In the genomic region with DNA sequence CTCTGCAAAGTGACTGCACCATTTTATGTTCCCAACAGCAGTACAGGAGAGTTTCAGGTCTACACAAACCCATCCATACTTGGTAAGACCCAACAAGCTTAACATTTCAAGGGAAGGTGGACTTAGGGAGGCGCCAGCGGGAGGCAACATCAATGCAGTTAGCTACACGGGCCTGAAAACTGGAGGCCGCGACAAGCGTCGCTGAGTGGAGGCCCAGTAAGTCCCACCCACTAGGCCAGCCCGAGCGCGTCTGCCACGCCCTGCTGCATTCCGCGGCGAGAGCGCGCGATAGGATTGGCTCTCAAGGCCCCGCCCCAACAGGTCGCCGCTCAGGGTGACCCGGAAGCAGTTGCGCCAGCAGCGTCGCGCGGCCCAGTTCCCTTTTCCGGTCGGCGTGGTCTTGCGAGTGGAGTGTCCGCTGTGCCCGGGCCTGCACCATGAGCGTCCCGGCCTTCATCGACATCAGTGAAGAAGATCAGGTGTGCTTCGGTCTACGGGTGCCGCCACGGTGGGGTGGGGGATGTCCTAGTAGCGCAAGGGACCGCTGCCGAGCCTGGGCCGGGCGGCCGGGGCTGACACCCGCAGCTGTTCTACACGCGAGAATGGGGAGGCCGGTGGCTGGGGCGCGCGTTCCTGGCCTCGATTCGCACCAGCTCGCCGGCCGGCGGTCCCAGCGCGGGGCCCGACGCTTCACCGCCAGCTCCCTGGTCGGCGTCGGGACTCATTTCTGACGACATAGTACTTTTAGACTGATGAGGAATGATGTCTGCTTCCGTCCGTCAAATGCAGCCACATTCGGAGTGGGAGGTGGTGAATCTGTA, we compare ENCODE assay signal across 8 cellular contexts. TPM values are rescaled to one million over a fixed set of nuclear protein-coding genes. Genes with fewer than 3 reads are reported as not detected.
DNase-seq lines count a peak whose midpoint lies in the region; TF ChIP-seq lines count a peak whose summit lies in the region.

A gene (plus strand): TSS at position 381 of the 821 bp plus-strand sequence. CDS start 57 bp downstream, at position 438.

- H3K4me3 ChIP-seq in NB4 (ENCODE audit: low read depth, low read length) (peak within 1 kb of the TSS; percentile 98), SK-N-MC (peak within 1 kb of the TSS; percentile 97), suprapubic skin (peak within 1 kb of the TSS; percentile 80)

- peaks cover 4% of the 10 kb centered on the region; the same call in 1 of the 2 replicates for H3K27me3 Mint-ChIP-seq in HFFc6 (ENCODE audit: insufficient read depth)
- no peaks in the 10 kb centered on the region for H3K27me3 Mint-ChIP-seq in activated naive CD4-positive, alpha-beta T cell treated with anti-CD3 and anti-CD28 coated beads, Interleukin-2, amount 10 ng/mL, durations not matched to agents 7 days and 5 days

- peaks cover 4% of the 10 kb centered on the region; the same call in 1 of the 2 replicates for H3K9me3 Mint-ChIP-seq in HFFc6
- H3K9me3 Mint-ChIP-seq in activated naive CD4-positive, alpha-beta T cell treated with anti-CD3 and anti-CD28 coated beads, Interleukin-2, amount 10 ng/mL, durations not matched to agents 7 days and 5 days, result no peaks in the 10 kb centered on the region

- H3K9ac ChIP-seq in SK-N-MC (ENCODE audit: insufficient read length), result peak within 1 kb of the TSS; percentile 96

- peaks cover 25% of the 10 kb centered on the region for H3K4me1 Mint-ChIP-seq in HFFc6 (ENCODE audit: low read depth)
- H3K4me1 Mint-ChIP-seq in activated naive CD4-positive, alpha-beta T cell treated with anti-CD3 and anti-CD28 coated beads, Interleukin-2, amount 10 ng/mL, durations not matched to agents 7 days and 5 days, result peaks cover 47% of the 10 kb centered on the region

- H3K9me3 ChIP-seq in SK-N-MC (ENCODE audit: low read depth, low read length), result no peaks in the 10 kb centered on the region
- no peaks in the 10 kb centered on the region for H3K9me3 ChIP-seq in suprapubic skin

- H3K36me3 ChIP-seq in SK-N-MC (ENCODE audit: insufficient read depth, low read length), result peaks cover 33% of the 10 kb centered on the region
- peaks cover 2% of the 10 kb centered on the region for H3K36me3 ChIP-seq in suprapubic skin

- peaks cover 22% of the 10 kb centered on the region for H3K36me3 Mint-ChIP-seq in HFFc6 (ENCODE audit: low read depth)
- H3K36me3 Mint-ChIP-seq in activated naive CD4-positive, alpha-beta T cell treated with anti-CD3 and anti-CD28 coated beads, Interleukin-2, amount 10 ng/mL, durations not matched to agents 7 days and 5 days, result peaks cover 17% of the 10 kb centered on the region

- H3K27ac Mint-ChIP-seq in HFFc6, result peak within 1 kb of the TSS; percentile 96
- peak within 1 kb of the TSS; percentile 99 for H3K27ac Mint-ChIP-seq in activated naive CD4-positive, alpha-beta T cell treated with anti-CD3 and anti-CD28 coated beads, Interleukin-2, amount 10 ng/mL, durations not matched to agents 7 days and 5 days

- TF ChIP-seq POLR2A in NB4 (IDR thresholded peaks at IDR 0.05; ENCODE audit: extremely low read depth, insufficient read length), result peak; percentile 85
- TF ChIP-seq POLR2A in suprapubic skin (IDR thresholded peaks at IDR 0.05), result peak in 1 of 2 donors; percentile 58

- TF ChIP-seq EP300 in suprapubic skin (IDR thresholded peaks at IDR 0.05), result no peak

- H3K27ac ChIP-seq in SK-N-MC (peak within 1 kb of the TSS; percentile 63), suprapubic skin (peak within 1 kb of the TSS; percentile 87)

- H3K27me3 ChIP-seq in suprapubic skin, result no peaks in the 10 kb centered on the region

- WGBS in suprapubic skin, result 0% methylated on average over 6 of the region's 70 CpGs

- peak; percentile 64 for DNase-seq in GM04503 (ENCODE audit: low read depth)
- DNase-seq in HFFc6, result peak; percentile 94
- peak; percentile 98 for DNase-seq in NB4 (ENCODE audit: low read depth)
- DNase-seq in SK-N-MC (ENCODE audit: low read depth, low spot score), result peak; percentile 69
- DNase-seq in activated naive CD4-positive, alpha-beta T cell treated with anti-CD3 and anti-CD28 coated beads, Interleukin-2, amount 10 ng/mL, durations not matched to agents 7 days and 5 days, result peak; percentile 97
- peak; percentile 91 for DNase-seq in germinal center (ENCODE audit: low spot score)
- peak; percentile 59 to 97 (median 92) for DNase-seq in nucleus accumbens (lab: John Stamatoyannopoulos, UW)
- peak; percentile 97 to 98 for DNase-seq in suprapubic skin (ENCODE audit: low spot score in 2 of 2)

- CTCF ChIA-PET in activated naive CD4-positive, alpha-beta T cell treated with anti-CD3 and anti-CD28 coated beads, Interleukin-2, amount 10 ng/mL, durations not matched to agents 7 days and 5 days (lab: Charles Lee), result no interaction called here

- peak within 1 kb of the TSS; percentile 99 for H3K4me3 Mint-ChIP-seq in HFFc6
- peak within 1 kb of the TSS; percentile 98 for H3K4me3 Mint-ChIP-seq in activated naive CD4-positive, alpha-beta T cell treated with anti-CD3 and anti-CD28 coated beads, Interleukin-2, amount 10 ng/mL, durations not matched to agents 7 days and 5 days

- TF ChIP-seq CTCF in HFFc6 (IDR thresholded peaks at IDR 0.05) (no peak), NB4 (IDR thresholded peaks at IDR 0.05; ENCODE audit: low read depth, low read length) (no peak), suprapubic skin (IDR thresholded peaks at IDR 0.05) (no peak)

- H3K4me1 ChIP-seq in suprapubic skin, result peaks cover 17% of the 10 kb centered on the region

RNA-seq across cellular contexts. Expression of the gene that starts here (rescaled TPM):
- total RNA-seq in HFFc6 (2021; fragmentation: NEBNext Ultra II Directional; extraction: Animal tissue kit (Norgen Biotek cat#: 25700)), result 100 to 1,000 TPM; 250 to 290 (median 271) TPM
- 100 to 1,000 TPM; 226 to 489 (median 396) TPM for total RNA-seq in suprapubic skin

Comparison
In these comparisons a context has a peak if more than half of its experiments do, and no peak if none do; other contexts are left out.
1. Peak in every context shown above with its lines: DNase-seq, H3K4me3 ChIP-seq and H3K27ac ChIP-seq.